8 cellular contexts compared by ENCODE assay signal in the genomic region with DNA sequence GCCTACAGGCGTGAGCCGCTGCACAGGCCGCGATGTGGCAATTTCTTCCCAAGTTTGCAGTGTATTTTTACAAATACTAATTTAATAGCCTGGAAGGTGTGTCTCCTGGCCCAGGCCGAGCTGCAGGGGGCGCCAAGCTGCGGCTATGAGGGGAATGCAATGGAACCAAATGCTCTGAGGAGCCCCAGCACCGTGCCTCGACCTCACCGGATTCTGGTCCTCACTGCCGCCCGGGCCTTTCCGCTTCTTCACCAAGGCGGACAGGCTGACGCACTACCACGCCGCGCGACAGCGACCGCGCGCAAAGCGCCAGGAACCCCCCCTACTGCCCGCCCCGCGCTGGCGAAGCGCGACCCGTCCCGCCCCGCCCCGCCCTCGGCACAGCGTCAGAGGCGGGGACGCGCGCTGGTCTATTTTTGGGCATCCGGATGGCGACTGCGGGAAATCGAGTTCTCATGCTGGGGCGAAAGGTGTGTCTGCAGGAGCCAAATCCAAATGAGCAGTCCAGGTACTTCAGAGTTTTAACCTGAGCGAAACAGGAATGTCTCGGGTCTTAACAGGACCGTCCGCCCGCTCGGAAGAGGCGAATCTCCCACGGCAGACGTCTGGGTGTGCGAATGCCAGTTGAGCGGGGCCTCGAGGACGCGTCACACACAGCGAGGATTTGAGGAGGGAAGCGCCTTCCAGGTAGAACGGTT. TPM values are rescaled to one million over a fixed set of nuclear protein-coding genes. Genes with fewer than 3 reads are reported as not detected.
A peak's percentile ranks its signal among the peaks of the same experiment; 100 is the strongest.
DNase-seq lines count a peak whose midpoint lies in the region; ATAC-seq and TF ChIP-seq lines count a peak whose summit lies in the region.

No MANE protein-coding gene starts in this region.

- peaks cover 3% of the 10 kb centered on the region for H3K9me3 Mint-ChIP-seq in activated CD8-positive, alpha-beta T cell treated with anti-CD3 and anti-CD28 coated beads, Interleukin-2, amount 10 ng/mL, durations not matched to agents 7 days and 5 days (ENCODE audit: insufficient read depth)

- TF ChIP-seq POLR2A in right lobe of liver (IDR thresholded peaks at IDR 0.05), result no peak

- WGBS in HUES64, result 4% methylated on average over 62 of the region's 62 CpGs
- WGBS in right lobe of liver (ENCODE audit: insufficient coverage, low coverage, low lambda C conversion rate, missing lambda C conversion rate), result 8% methylated on average over 33 of the region's 62 CpGs

- TF ChIP-seq CTCF in BE2C (IDR thresholded peaks at IDR 0.05; ENCODE audit: low read depth, low read length) (peak; percentile 22), right lobe of liver (IDR thresholded peaks at IDR 0.05) (peak; percentile 3 to 38 (median 28))

- H3K27me3 ChIP-seq in BE2C (no peaks in the 10 kb centered on the region), HUES64 (ENCODE audit: insufficient read depth, low read length) (no peaks in the 10 kb centered on the region), right lobe of liver (no peaks in the 10 kb centered on the region)

- POLR2A ChIA-PET in activated CD8-positive, alpha-beta T cell treated with anti-CD3 and anti-CD28 coated beads, Interleukin-2, amount 10 ng/mL, durations not matched to agents 7 days and 5 days (lab: Charles Lee), result no interaction called here

- intact Hi-C loops in right lobe of liver (cut with DNase I), result no loop called here

- no peak overlapping the region for H3K4me3 ChIP-seq in BE2C (ENCODE audit: low read depth, low read length)
- peak overlapping the region; percentile 84 for H3K4me3 ChIP-seq in HUES64 (ENCODE audit: low read length)
- H3K4me3 ChIP-seq in right lobe of liver, result peak overlapping the region; percentile 7 to 37 (median 23)

- CTCF ChIA-PET in activated CD8-positive, alpha-beta T cell treated with anti-CD3 and anti-CD28 coated beads, Interleukin-2, amount 10 ng/mL, durations not matched to agents 7 days and 5 days (lab: Charles Lee), result interaction anchor here (1.1 kb wide), 1 partner anchor 12 kb away, joined by 4 read pairs; no protein-coding TSS in a partner anchor

- peaks cover 3% of the 10 kb centered on the region for H3K4me1 Mint-ChIP-seq in activated CD8-positive, alpha-beta T cell treated with anti-CD3 and anti-CD28 coated beads, Interleukin-2, amount 10 ng/mL, durations not matched to agents 7 days and 5 days (ENCODE audit: low read depth)

- H3K4me1 ChIP-seq in BE2C (no peaks in the 10 kb centered on the region), HUES64 (ENCODE audit: insufficient read depth, low read length) (no peaks in the 10 kb centered on the region), right lobe of liver (no peaks in the 10 kb centered on the region)

- peaks cover 6% of the 10 kb centered on the region for H3K27me3 Mint-ChIP-seq in activated CD8-positive, alpha-beta T cell treated with anti-CD3 and anti-CD28 coated beads, Interleukin-2, amount 10 ng/mL, durations not matched to agents 7 days and 5 days (ENCODE audit: low read depth)

- H3K27ac ChIP-seq in HUES64 (ENCODE audit: low read depth, low read length), result peak overlapping the region; percentile 75
- H3K27ac ChIP-seq in right lobe of liver, result peak overlapping the region in 1 of 3 donors; percentile 10

- peak; percentile 26 for DNase-seq in BE2C
- peak; percentile 77 for DNase-seq in activated CD8-positive, alpha-beta T cell treated with anti-CD3 and anti-CD28 coated beads, Interleukin-2, amount 10 ng/mL, durations not matched to agents 7 days and 5 days
- DNase-seq in ecto neural progenitor cell (ENCODE audit: low spot score), result peak; percentile 66
- DNase-seq in right lobe of liver, result peak; percentile 58 to 72 (median 72)
- DNase-seq in stimulated activated CD4-positive, alpha-beta T cell treated with anti-CD3 and anti-CD28 coated beads, Interleukin-1b, Interleukin-23, amount 100 ng/mL, for 48 hours, result peak; percentile 75

- H3K4me3 Mint-ChIP-seq in activated CD8-positive, alpha-beta T cell treated with anti-CD3 and anti-CD28 coated beads, Interleukin-2, amount 10 ng/mL, durations not matched to agents 7 days and 5 days, result peak overlapping the region; percentile 69

- peak overlapping the region; percentile 23 for H3K27ac Mint-ChIP-seq in activated CD8-positive, alpha-beta T cell treated with anti-CD3 and anti-CD28 coated beads, Interleukin-2, amount 10 ng/mL, durations not matched to agents 7 days and 5 days

- H3K9me3 ChIP-seq in BE2C (no peaks in the 10 kb centered on the region), HUES64 (ENCODE audit: insufficient read depth, low read depth, low read length) (peaks cover 7% of the 10 kb centered on the region; the same call in 1 of the 2 replicates), right lobe of liver (no peaks in the 10 kb centered on the region)

- H3K36me3 Mint-ChIP-seq in activated CD8-positive, alpha-beta T cell treated with anti-CD3 and anti-CD28 coated beads, Interleukin-2, amount 10 ng/mL, durations not matched to agents 7 days and 5 days (ENCODE audit: low read depth), result no peaks in the 10 kb centered on the region

- H3K36me3 ChIP-seq in BE2C (no peaks in the 10 kb centered on the region), HUES64 (ENCODE audit: insufficient read depth, low read length) (peaks cover 1% of the 10 kb centered on the region; the same call in 1 of the 2 replicates), right lobe of liver (no peaks in the 10 kb centered on the region)

- peak; percentile 96 for ATAC-seq in activated CD8-positive, alpha-beta T cell treated with anti-CD3 and anti-CD28 coated beads, Interleukin-2, amount 10 ng/mL, durations not matched to agents 7 days and 5 days
- ATAC-seq in right lobe of liver (peak; percentile 55 to 96 (median 87)), HG03469 (IDR thresholded peaks at IDR 0.05; ENCODE audit: unreplicated experiment) (no peak), HG02981 (IDR thresholded peaks at IDR 0.05; ENCODE audit: unreplicated experiment) (no peak)

- H3K9ac ChIP-seq in HUES64 (ENCODE audit: low read depth, low read length), result peak overlapping the region; percentile 68

RNA-seq across cellular contexts. Expression of gene PRXL2C, which starts 31.7 kb away (rescaled TPM):
- 2.5 TPM for polyA plus RNA-seq in BE2C (2012; ENCODE audit: insufficient read depth, insufficient read length, low read depth)
- polyA plus RNA-seq in HUES64 (2013, experiment 1 of 2), result 4.3 TPM
- 4.3 TPM for polyA plus RNA-seq in HUES64 (2013, experiment 2 of 2)
- total RNA-seq in activated CD8-positive, alpha-beta T cell treated with anti-CD3 and anti-CD28 coated beads, Interleukin-2, amount 10 ng/mL, durations not matched to agents 7 days and 5 days, result 1 to 10 TPM; 3.8 to 5.4 TPM
- total RNA-seq in right lobe of liver, result 10 to 100 TPM in 1 of 6 experiments, 1 to 10 TPM in 5; 2.9 to 10.7 (median 5.6) TPM

Comparison
In these comparisons a context has a peak if more than half of its experiments do, and no peak if none do; other contexts are left out.
1. DNase-seq: peak in every context shown above with its lines; median percentile 77 in activated CD8-positive, alpha-beta T cell treated with anti-CD3 and anti-CD28 coated beads, Interleukin-2, amount 10 ng/mL, durations not matched to agents 7 days and 5 days; 75 in stimulated activated CD4-positive, alpha-beta T cell treated with anti-CD3 and anti-CD28 coated beads, Interleukin-1b, Interleukin-23, amount 100 ng/mL, for 48 hours; 72 in right lobe of liver; 66 in ecto neural progenitor cell; 26 in BE2C.
2. ATAC-seq: peak in activated CD8-positive, alpha-beta T cell treated with anti-CD3 and anti-CD28 coated beads, Interleukin-2, amount 10 ng/mL, durations not matched to agents 7 days and 5 days (single experiment) and right lobe of liver (4 of 4); none in HG03469 (single experiment) and HG02981 (single experiment).